25 cellular contexts compared by ENCODE assay signal in the genomic region with DNA sequence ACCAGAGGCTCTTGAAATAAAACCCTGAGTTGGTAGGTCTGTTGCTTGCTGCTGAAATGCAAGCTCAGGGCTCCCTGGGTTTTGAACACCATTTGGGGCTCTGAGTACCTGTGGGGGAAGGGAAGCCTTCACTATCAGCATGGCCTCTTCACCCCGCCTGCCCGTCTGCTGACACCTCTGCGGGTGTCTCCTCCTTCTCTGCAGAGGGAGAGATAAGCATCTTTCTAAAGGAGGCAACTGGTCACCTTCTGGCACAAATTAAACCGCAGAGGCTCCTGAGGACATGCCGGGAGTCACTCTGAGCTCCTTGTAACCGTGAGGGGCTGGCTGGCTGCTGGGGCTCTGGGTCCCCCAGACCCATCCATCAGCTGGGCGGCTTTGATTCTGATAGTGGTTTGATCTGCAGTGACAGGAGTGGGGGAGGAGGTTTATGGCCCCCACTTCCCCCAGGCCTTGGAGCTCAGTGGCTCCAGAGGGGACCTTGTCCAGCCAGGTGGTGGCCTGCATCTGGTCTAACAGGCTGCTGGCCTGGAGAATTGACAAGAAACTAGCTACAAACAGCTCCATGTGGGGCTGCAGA.
"Had no signal": no experiment of that assay in that cellular context is flagged by ENCODE, and none has a peak within 500 bp of the region (broad histone marks: within the 10 kb centered on the region; RNA-seq: fewer than 3 reads in every experiment).

No MANE protein-coding gene starts in this region.

- H3K27me3 ChIP-seq: colonic mucosa, gastroesophageal sphincter, uterus had no signal

- H3K4me1 ChIP-seq: breast epithelium, uterus had no signal

- H3K36me3 ChIP-seq: breast epithelium, colonic mucosa, gastroesophageal sphincter, thoracic aorta, uterus had no signal

- FAIRE-seq: endothelial cell of umbilical vein had no signal

- H3K9me3 ChIP-seq: colonic mucosa, uterus had no signal

- DNase-seq: activated CD4-positive, alpha-beta memory T cell treated with anti-CD3 and anti-CD28 coated beads for 36 hours; activated CD4-positive, alpha-beta T cell treated with anti-CD3 and anti-CD28 coated beads for 48 hours; activated CD8-positive, alpha-beta memory T cell treated with anti-CD3 and anti-CD28 coated beads, Interleukin-2, amount 50 U/mL, for 4 hours; activated gamma-delta T cell treated with Interleukin-2 at 50 U/mL for 16 hours; activated naive CD4-positive, alpha-beta T cell treated with anti-CD3 and anti-CD28 coated beads, Interleukin-2, amount 50 U/mL, for 16 hours; activated T-cell treated with anti-CD3 and anti-CD28 coated beads, Interleukin-2, amount 50 U/mL, for 1 hour; amygdala; colonic mucosa; effector memory CD8-positive, alpha-beta T cell; hippocampal formation; left ventricle myocardium superior; naive B cell; occipital lobe; right cardiac atrium; stimulated activated CD4-positive, alpha-beta T cell treated with anti-CD3 and anti-CD28 coated beads, Interleukin-2, amount 100 ng/mL, for 48 hours; stimulated activated naive CD4-positive, alpha-beta T cell treated with Interleukin-2 at 50 U/mL for 16 hours; T-helper 1 cell; trophoblast cell; uterus had no signal

- H3K4me3 ChIP-seq: breast epithelium, colonic mucosa, dorsolateral prefrontal cortex, gastroesophageal sphincter, thoracic aorta, uterus had no signal

- H3K27ac ChIP-seq: breast epithelium, colonic mucosa, dorsolateral prefrontal cortex, gastroesophageal sphincter, thoracic aorta, uterus had no signal

- ATAC-seq: activated CD4-positive, CD25-positive, alpha-beta regulatory T cell treated with anti-CD3 and anti-CD28 coated beads, Interleukin-2, amount 50 U/mL, for 24 hours; effector memory CD8-positive, alpha-beta T cell; gastroesophageal sphincter; left ventricle myocardium superior; right cardiac atrium had no signal
